Comparison of ENCODE assay signal across 12 cellular contexts in genomic region chr1:38997034-38997900, GRCh38. TPM values are rescaled to one million over a fixed set of nuclear protein-coding genes. Genes with fewer than 3 reads are reported as not detected.
DNase-seq lines count a peak whose midpoint lies in the region; ATAC-seq and TF ChIP-seq lines count a peak whose summit lies in the region.
"Had no signal": no experiment of that assay in that cellular context is flagged by ENCODE, and none has a peak within 500 bp of the region (broad histone marks: within the 10 kb centered on the region; RNA-seq: fewer than 3 reads in every experiment).

No MANE protein-coding gene starts in this region.

- H3K9ac ChIP-seq in BLaER1, result no peak overlapping the region
- H3K9ac ChIP-seq in HUES64 (ENCODE audit: low read depth, low read length), result no peak overlapping the region

- WGBS in HUES64, result 73% methylated on average over 3 of the region's 4 CpGs

- H3K4me3 ChIP-seq in BLaER1, result no peak overlapping the region
- H3K4me3 ChIP-seq in HUES64 (ENCODE audit: low read length), result peak overlapping the region; percentile 13; the same call in 1 of the 2 replicates
- H3K4me3 ChIP-seq: SJSA1, thoracic aorta had no signal

- DNase-seq in central memory CD8-positive, alpha-beta T cell (ENCODE audit: low spot score in 2 of 2), result no peak
- DNase-seq in nephron progenitor cell (no peak), NCI-H2029 treated with DMSO at 0.1 percent for 48 hours (lab: John Stamatoyannopoulos, UW) (no peak)
- no peak for DNase-seq in stimulated activated CD4-positive, alpha-beta T cell treated with anti-CD3 and anti-CD28 coated beads, Interleukin-4, amount 100 ng/mL, for 24 hours
- DNase-seq: HCEC 1CT, kidney glomerular epithelial cell had no signal

- peak overlapping the region; percentile 66 for H3K4me3 Mint-ChIP-seq in central memory CD8-positive, alpha-beta T cell
- peak overlapping the region; percentile 16 for H3K4me3 Mint-ChIP-seq in nephron progenitor cell

- peak overlapping the region; percentile 66 for H3K4me2 ChIP-seq in BLaER1

- H3K9me3 Mint-ChIP-seq in central memory CD8-positive, alpha-beta T cell, result no peaks in the 10 kb centered on the region
- no peaks in the 10 kb centered on the region for H3K9me3 Mint-ChIP-seq in nephron progenitor cell

- TF ChIP-seq CTCF in nephron progenitor cell (IDR thresholded peaks at IDR 0.05), result no peak

- H3K27ac ChIP-seq in BLaER1 (peak overlapping the region; percentile 10; the same call in 1 of the 2 replicates), HUES64 (ENCODE audit: low read depth, low read length) (peak overlapping the region; percentile 3; the same call in 1 of the 2 replicates)
- H3K27ac ChIP-seq: SJSA1, thoracic aorta had no signal

- H3K27me3 Mint-ChIP-seq in central memory CD8-positive, alpha-beta T cell, result no peaks in the 10 kb centered on the region
- H3K27me3 Mint-ChIP-seq in nephron progenitor cell (ENCODE audit: low read depth, poor library complexity), result no peaks in the 10 kb centered on the region

- H3K36me3 Mint-ChIP-seq in central memory CD8-positive, alpha-beta T cell (ENCODE audit: insufficient read depth), result peaks cover 69% of the 10 kb centered on the region
- peaks cover 74% of the 10 kb centered on the region for H3K36me3 Mint-ChIP-seq in nephron progenitor cell (ENCODE audit: low read depth)

- peaks cover 92% of the 10 kb centered on the region for H3K36me3 ChIP-seq in BLaER1
- peaks cover 100% of the 10 kb centered on the region for H3K36me3 ChIP-seq in HUES64 (ENCODE audit: insufficient read depth, low read length)

- H3K9me3 ChIP-seq in BLaER1 (no peaks in the 10 kb centered on the region), HUES64 (ENCODE audit: insufficient read depth, low read depth, low read length) (no peaks in the 10 kb centered on the region)
- H3K9me3 ChIP-seq: SJSA1, thoracic aorta had no signal

- ATAC-seq in central memory CD8-positive, alpha-beta T cell (replicated peaks; ENCODE audit: extremely low read depth, poor library complexity, severe bottlenecking), result peak; percentile 62
- ATAC-seq in HG02571 (IDR thresholded peaks at IDR 0.05; ENCODE audit: unreplicated experiment) (no peak), HG03025 (IDR thresholded peaks at IDR 0.05; ENCODE audit: low FRiP score, unreplicated experiment) (no peak)

- H3K27ac Mint-ChIP-seq in central memory CD8-positive, alpha-beta T cell (ENCODE audit: low read depth), result peak overlapping the region; percentile 82
- peak overlapping the region; percentile 76 for H3K27ac Mint-ChIP-seq in nephron progenitor cell

- H3K4me1 ChIP-seq in BLaER1, result peaks cover 62% of the 10 kb centered on the region
- H3K4me1 ChIP-seq in HUES64 (ENCODE audit: insufficient read depth, low read length), result peaks cover 69% of the 10 kb centered on the region

- peaks cover 99% of the 10 kb centered on the region for H4K20me1 ChIP-seq in BLaER1

- H3K4me1 Mint-ChIP-seq in central memory CD8-positive, alpha-beta T cell, result peaks cover 58% of the 10 kb centered on the region
- H3K4me1 Mint-ChIP-seq in nephron progenitor cell, result peaks cover 41% of the 10 kb centered on the region

- no peaks in the 10 kb centered on the region for H3K27me3 ChIP-seq in BLaER1
- H3K27me3 ChIP-seq in HUES64 (ENCODE audit: insufficient read depth, low read length), result no peaks in the 10 kb centered on the region
- H3K27me3 ChIP-seq: SJSA1 had no signal

RNA-seq across cellular contexts. Expression of gene AKIRIN1, which starts 6.2 kb away (rescaled TPM):
- 148 TPM for polyA plus RNA-seq in HUES64 (2013, experiment 1 of 2)
- 142 TPM for polyA plus RNA-seq in HUES64 (2013, experiment 2 of 2)

RNA-seq across cellular contexts. Expression of gene NDUFS5, which starts 28.9 kb away (rescaled TPM):
- 468 TPM for polyA plus RNA-seq in HUES64 (2013, experiment 1 of 2)
- 484 TPM for polyA plus RNA-seq in HUES64 (2013, experiment 2 of 2)

RNA-seq across cellular contexts. Expression of gene RHBDL2, which starts 55.6 kb away (rescaled TPM):
- polyA plus RNA-seq in HUES64 (2013, experiment 1 of 2), result not detected
- polyA plus RNA-seq in HUES64 (2013, experiment 2 of 2), result not detected
